19 cellular contexts compared by ENCODE assay signal in genomic region chrX:45068555-45068954, GRCh38.
DNase-seq lines count a peak whose midpoint lies in the region; ATAC-seq, FAIRE-seq and TF ChIP-seq lines count a peak whose summit lies in the region.
"Had no signal": no experiment of that assay in that cellular context is flagged by ENCODE, and none has a peak within 500 bp of the region (broad histone marks: within the 10 kb centered on the region; RNA-seq: fewer than 3 reads in every experiment).

No MANE protein-coding gene starts in this region.

- no peaks in the 10 kb centered on the region for H3K9me3 ChIP-seq in small intestine (ENCODE audit: control insufficient read depth, low read depth)
- H3K9me3 ChIP-seq in tibial nerve: no peaks in the 10 kb centered on the region
- H3K9me3 ChIP-seq: A549 had no signal

- H3K4me3 ChIP-seq in small intestine (ENCODE audit: low read depth in 1 of 2, low read length in 2 of 2) (no peak overlapping the region), tibial nerve (no peak overlapping the region)
- H3K4me3 ChIP-seq: A549 had no signal

- DNase-seq in activated CD4-positive, alpha-beta T cell treated with anti-CD3 and anti-CD28 coated beads, Interleukin-2, amount 10 ng/mL, durations not matched to agents 24 days and 14 days: peak; percentile 67
- no peak for DNase-seq in activated CD4-positive, alpha-beta T cell treated with anti-CD3 and anti-CD28 coated beads, Interleukin-2, amount 50 U/mL, for 48 hours
- DNase-seq in RPMI7951 (ENCODE audit: low read depth) (peak; percentile 19), small intestine (peak; percentile 32), tibial nerve (ENCODE audit: low spot score in 2 of 2) (no peak), activated gamma-delta T cell treated with Interleukin-2 at 50 U/mL for 16 hours (no peak)
- DNase-seq: activated gamma-delta T cell, dermis blood vessel endothelial cell, DMS79, foreskin fibroblast, islet precursor cell, NCI-H1436, SIG-M5, trophoblast cell had no signal

- TF ChIP-seq POLR2A in tibial nerve (IDR thresholded peaks at IDR 0.05): no peak

- H3K27ac Mint-ChIP-seq in activated CD4-positive, alpha-beta T cell treated with anti-CD3 and anti-CD28 coated beads, Interleukin-2, amount 10 ng/mL, durations not matched to agents 24 days and 14 days: peak overlapping the region; percentile 82
- peak overlapping the region; percentile 45 for H3K27ac Mint-ChIP-seq in dendritic cell treated with granulocyte-macrophage colony-stimulating factor and Interleukin-4, amounts not matched to agents 40 ng/mL and 50 ng/mL, for 4 days
- H3K27ac Mint-ChIP-seq: nephron had no signal

- intact Hi-C loops in activated CD4-positive, alpha-beta T cell treated with anti-CD3 and anti-CD28 coated beads, Interleukin-2, amount 10 ng/mL, durations not matched to agents 24 days and 14 days (cut with micrococcal nuclease): no loop called here
- intact Hi-C loops in dendritic cell treated with granulocyte-macrophage colony-stimulating factor and Interleukin-4, amounts not matched to agents 40 ng/mL and 50 ng/mL, for 4 days (cut with micrococcal nuclease): no loop called here

- WGBS in small intestine, 3 donors: 77 to 89% (median 79%) methylated on average over 4 of the region's 4 CpGs
- 86 to 89% methylated on average over 4 of the region's 4 CpGs for WGBS in tibial nerve, 2 donors

- H3K27ac ChIP-seq in small intestine (ENCODE audit: low read depth in 1 of 2, low read length in 1 of 2) (peak overlapping the region in 1 of 2 donors; percentile 31), tibial nerve (no peak overlapping the region)
- H3K27ac ChIP-seq: A549 had no signal

- H3K27me3 ChIP-seq in small intestine (ENCODE audit: control insufficient read depth in 2 of 2, insufficient read depth in 2 of 2, low read length in 2 of 2): no peaks in the 10 kb centered on the region
- no peaks in the 10 kb centered on the region for H3K27me3 ChIP-seq in tibial nerve

- H3K4me1 Mint-ChIP-seq in activated CD4-positive, alpha-beta T cell treated with anti-CD3 and anti-CD28 coated beads, Interleukin-2, amount 10 ng/mL, durations not matched to agents 24 days and 14 days: peaks cover 29% of the 10 kb centered on the region
- peaks cover 19% of the 10 kb centered on the region for H3K4me1 Mint-ChIP-seq in dendritic cell treated with granulocyte-macrophage colony-stimulating factor and Interleukin-4, amounts not matched to agents 40 ng/mL and 50 ng/mL, for 4 days (ENCODE audit: low read depth)

- no peak for TF ChIP-seq CTCF in tibial nerve (IDR thresholded peaks at IDR 0.05)

- H3K4me3 Mint-ChIP-seq in activated CD4-positive, alpha-beta T cell treated with anti-CD3 and anti-CD28 coated beads, Interleukin-2, amount 10 ng/mL, durations not matched to agents 24 days and 14 days: peak overlapping the region; percentile 61
- H3K4me3 Mint-ChIP-seq in dendritic cell treated with granulocyte-macrophage colony-stimulating factor and Interleukin-4, amounts not matched to agents 40 ng/mL and 50 ng/mL, for 4 days: no peak overlapping the region
- H3K4me3 Mint-ChIP-seq: nephron had no signal

- no peaks in the 10 kb centered on the region for H3K9me3 Mint-ChIP-seq in activated CD4-positive, alpha-beta T cell treated with anti-CD3 and anti-CD28 coated beads, Interleukin-2, amount 10 ng/mL, durations not matched to agents 24 days and 14 days
- no peaks in the 10 kb centered on the region for H3K9me3 Mint-ChIP-seq in dendritic cell treated with granulocyte-macrophage colony-stimulating factor and Interleukin-4, amounts not matched to agents 40 ng/mL and 50 ng/mL, for 4 days

- no peaks in the 10 kb centered on the region for H3K4me1 ChIP-seq in small intestine (ENCODE audit: control insufficient read depth in 2 of 2, insufficient read depth in 1 of 2, low read depth in 1 of 2, low read length in 1 of 2)
- no peaks in the 10 kb centered on the region for H3K4me1 ChIP-seq in tibial nerve

- H3K27me3 Mint-ChIP-seq in activated CD4-positive, alpha-beta T cell treated with anti-CD3 and anti-CD28 coated beads, Interleukin-2, amount 10 ng/mL, durations not matched to agents 24 days and 14 days: no peaks in the 10 kb centered on the region
- no peaks in the 10 kb centered on the region for H3K27me3 Mint-ChIP-seq in dendritic cell treated with granulocyte-macrophage colony-stimulating factor and Interleukin-4, amounts not matched to agents 40 ng/mL and 50 ng/mL, for 4 days

- H3K36me3 ChIP-seq in small intestine (ENCODE audit: control insufficient read depth in 2 of 2, insufficient read depth in 2 of 2, low read length in 2 of 2): peaks cover 0 to 9% of the 10 kb centered on the region in 2 donors
- H3K36me3 ChIP-seq in tibial nerve: peaks cover 0 to 7% (median 0%) of the 10 kb centered on the region in 3 donors

- peaks cover 42% of the 10 kb centered on the region for H3K36me3 Mint-ChIP-seq in activated CD4-positive, alpha-beta T cell treated with anti-CD3 and anti-CD28 coated beads, Interleukin-2, amount 10 ng/mL, durations not matched to agents 24 days and 14 days (ENCODE audit: low read depth)
- peaks cover 62% of the 10 kb centered on the region for H3K36me3 Mint-ChIP-seq in dendritic cell treated with granulocyte-macrophage colony-stimulating factor and Interleukin-4, amounts not matched to agents 40 ng/mL and 50 ng/mL, for 4 days (ENCODE audit: low read depth)

- FAIRE-seq in small intestine (lab: Jason Lieb, UNC): no peak
- FAIRE-seq: A549, H1 had no signal

- no peak for ATAC-seq in HG03378 (IDR thresholded peaks at IDR 0.05; ENCODE audit: unreplicated experiment)
- ATAC-seq: A549 had no signal

- no peak for TF ChIP-seq EP300 in tibial nerve (IDR thresholded peaks at IDR 0.05)

Comparison
In these comparisons a context has a peak if more than half of its experiments do, and no peak if none do; other contexts are left out.
1. DNase-seq: peak in activated CD4-positive, alpha-beta T cell treated with anti-CD3 and anti-CD28 coated beads, Interleukin-2, amount 10 ng/mL, durations not matched to agents 24 days and 14 days (single experiment), RPMI7951 (single experiment) and small intestine (single experiment); none in activated CD4-positive, alpha-beta T cell treated with anti-CD3 and anti-CD28 coated beads, Interleukin-2, amount 50 U/mL, for 48 hours (0 of 2), tibial nerve (0 of 2) and activated gamma-delta T cell treated with Interleukin-2 at 50 U/mL for 16 hours (single experiment).